ENCODE assay signal across 3 cellular contexts in the genomic region with DNA sequence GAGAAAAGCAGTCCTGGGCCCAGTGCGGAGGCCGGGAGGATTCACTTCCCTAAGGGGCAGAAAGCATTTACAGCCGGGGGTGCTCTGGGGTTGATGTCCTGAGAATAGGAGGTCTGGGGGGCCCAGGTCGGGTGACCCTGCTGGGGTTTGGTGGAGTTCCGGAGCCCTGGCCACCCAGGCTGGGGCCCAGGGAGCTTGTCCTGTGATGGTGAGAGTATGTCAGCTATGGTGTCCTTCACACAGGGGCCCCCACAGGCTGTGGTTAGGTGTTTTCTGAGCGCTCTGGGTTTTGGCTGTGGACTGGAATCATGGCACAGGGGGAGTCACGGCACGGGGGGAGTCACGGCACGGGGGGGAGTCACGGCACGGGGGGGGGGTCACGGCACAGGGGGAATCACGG.
TF ChIP-seq lines count a peak whose summit lies in the region.

No MANE protein-coding gene starts in this region.

TF ChIP-seq in SK-N-SH, 30 proteins besides CTCF, POLR2A, EP300 and RAD21:
- TF ChIP-seq, protein P1, sequence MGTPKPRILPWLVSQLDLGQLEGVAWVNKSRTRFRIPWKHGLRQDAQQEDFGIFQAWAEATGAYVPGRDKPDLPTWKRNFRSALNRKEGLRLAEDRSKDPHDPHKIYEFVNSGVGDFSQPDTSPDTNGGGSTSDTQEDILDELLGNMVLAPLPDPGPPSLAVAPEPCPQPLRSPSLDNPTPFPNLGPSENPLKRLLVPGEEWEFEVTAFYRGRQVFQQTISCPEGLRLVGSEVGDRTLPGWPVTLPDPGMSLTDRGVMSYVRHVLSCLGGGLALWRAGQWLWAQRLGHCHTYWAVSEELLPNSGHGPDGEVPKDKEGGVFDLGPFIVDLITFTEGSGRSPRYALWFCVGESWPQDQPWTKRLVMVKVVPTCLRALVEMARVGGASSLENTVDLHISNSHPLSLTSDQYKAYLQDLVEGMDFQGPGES (IDR thresholded peaks at IDR 0.05; ENCODE audit: low read depth, low read length), result no peak
- TF ChIP-seq RFX5 (IDR thresholded peaks at IDR 0.05; ENCODE audit: low read length) (no peak), YY1 (IDR thresholded peaks at IDR 0.05; ENCODE audit: low read depth) (no peak), JUND (IDR thresholded peaks at IDR 0.05) (no peak), POLR2AphosphoS5 (IDR thresholded peaks at IDR 0.05; ENCODE audit: low read depth, low read length) (no peak), RCOR1 (IDR thresholded peaks at IDR 0.05; ENCODE audit: low read length) (no peak)

TF ChIP-seq in SK-N-SH treated with all-trans-retinoic acid at 6 μM for 48 hours, 23 proteins besides CTCF, POLR2A, EP300 and RAD21 (continued from another document):
- TF ChIP-seq, protein P2, sequence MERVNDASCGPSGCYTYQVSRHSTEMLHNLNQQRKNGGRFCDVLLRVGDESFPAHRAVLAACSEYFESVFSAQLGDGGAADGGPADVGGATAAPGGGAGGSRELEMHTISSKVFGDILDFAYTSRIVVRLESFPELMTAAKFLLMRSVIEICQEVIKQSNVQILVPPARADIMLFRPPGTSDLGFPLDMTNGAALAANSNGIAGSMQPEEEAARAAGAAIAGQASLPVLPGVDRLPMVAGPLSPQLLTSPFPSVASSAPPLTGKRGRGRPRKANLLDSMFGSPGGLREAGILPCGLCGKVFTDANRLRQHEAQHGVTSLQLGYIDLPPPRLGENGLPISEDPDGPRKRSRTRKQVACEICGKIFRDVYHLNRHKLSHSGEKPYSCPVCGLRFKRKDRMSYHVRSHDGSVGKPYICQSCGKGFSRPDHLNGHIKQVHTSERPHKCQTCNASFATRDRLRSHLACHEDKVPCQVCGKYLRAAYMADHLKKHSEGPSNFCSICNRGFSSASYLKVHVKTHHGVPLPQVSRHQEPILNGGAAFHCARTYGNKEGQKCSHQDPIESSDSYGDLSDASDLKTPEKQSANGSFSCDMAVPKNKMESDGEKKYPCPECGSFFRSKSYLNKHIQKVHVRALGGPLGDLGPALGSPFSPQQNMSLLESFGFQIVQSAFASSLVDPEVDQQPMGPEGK (CRISPR knock-in tag; IDR thresholded peaks at IDR 0.05; ENCODE audit: borderline replicate concordance), result no peak
- TF ChIP-seq TOX (CRISPR knock-in tag; IDR thresholded peaks at IDR 0.05; ENCODE audit: borderline replicate concordance), result no peak
- no peak for TF ChIP-seq ARNTL (CRISPR knock-in tag; IDR thresholded peaks at IDR 0.05; ENCODE audit: borderline replicate concordance, low read depth)
- no peak for TF ChIP-seq ZC3H10 (CRISPR knock-in tag; IDR thresholded peaks at IDR 0.05)
- TF ChIP-seq, protein P3, sequence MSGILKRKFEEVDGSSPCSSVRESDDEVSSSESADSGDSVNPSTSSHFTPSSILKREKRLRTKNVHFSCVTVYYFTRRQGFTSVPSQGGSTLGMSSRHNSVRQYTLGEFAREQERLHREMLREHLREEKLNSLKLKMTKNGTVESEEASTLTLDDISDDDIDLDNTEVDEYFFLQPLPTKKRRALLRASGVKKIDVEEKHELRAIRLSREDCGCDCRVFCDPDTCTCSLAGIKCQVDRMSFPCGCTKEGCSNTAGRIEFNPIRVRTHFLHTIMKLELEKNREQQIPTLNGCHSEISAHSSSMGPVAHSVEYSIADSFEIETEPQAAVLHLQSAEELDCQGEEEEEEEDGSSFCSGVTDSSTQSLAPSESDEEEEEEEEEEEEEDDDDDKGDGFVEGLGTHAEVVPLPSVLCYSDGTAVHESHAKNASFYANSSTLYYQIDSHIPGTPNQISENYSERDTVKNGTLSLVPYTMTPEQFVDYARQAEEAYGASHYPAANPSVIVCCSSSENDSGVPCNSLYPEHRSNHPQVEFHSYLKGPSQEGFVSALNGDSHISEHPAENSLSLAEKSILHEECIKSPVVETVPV (CRISPR knock-in tag; IDR thresholded peaks at IDR 0.05), result no peak
- TF ChIP-seq PPARA (CRISPR knock-in tag; IDR thresholded peaks at IDR 0.05; ENCODE audit: borderline replicate concordance), result no peak
- TF ChIP-seq SNAI2 (CRISPR knock-in tag; IDR thresholded peaks at IDR 0.05), result no peak

TF ChIP-seq in GM23338, 12 proteins besides CTCF, POLR2A, EP300 and RAD21:
- TF ChIP-seq, protein P4, sequence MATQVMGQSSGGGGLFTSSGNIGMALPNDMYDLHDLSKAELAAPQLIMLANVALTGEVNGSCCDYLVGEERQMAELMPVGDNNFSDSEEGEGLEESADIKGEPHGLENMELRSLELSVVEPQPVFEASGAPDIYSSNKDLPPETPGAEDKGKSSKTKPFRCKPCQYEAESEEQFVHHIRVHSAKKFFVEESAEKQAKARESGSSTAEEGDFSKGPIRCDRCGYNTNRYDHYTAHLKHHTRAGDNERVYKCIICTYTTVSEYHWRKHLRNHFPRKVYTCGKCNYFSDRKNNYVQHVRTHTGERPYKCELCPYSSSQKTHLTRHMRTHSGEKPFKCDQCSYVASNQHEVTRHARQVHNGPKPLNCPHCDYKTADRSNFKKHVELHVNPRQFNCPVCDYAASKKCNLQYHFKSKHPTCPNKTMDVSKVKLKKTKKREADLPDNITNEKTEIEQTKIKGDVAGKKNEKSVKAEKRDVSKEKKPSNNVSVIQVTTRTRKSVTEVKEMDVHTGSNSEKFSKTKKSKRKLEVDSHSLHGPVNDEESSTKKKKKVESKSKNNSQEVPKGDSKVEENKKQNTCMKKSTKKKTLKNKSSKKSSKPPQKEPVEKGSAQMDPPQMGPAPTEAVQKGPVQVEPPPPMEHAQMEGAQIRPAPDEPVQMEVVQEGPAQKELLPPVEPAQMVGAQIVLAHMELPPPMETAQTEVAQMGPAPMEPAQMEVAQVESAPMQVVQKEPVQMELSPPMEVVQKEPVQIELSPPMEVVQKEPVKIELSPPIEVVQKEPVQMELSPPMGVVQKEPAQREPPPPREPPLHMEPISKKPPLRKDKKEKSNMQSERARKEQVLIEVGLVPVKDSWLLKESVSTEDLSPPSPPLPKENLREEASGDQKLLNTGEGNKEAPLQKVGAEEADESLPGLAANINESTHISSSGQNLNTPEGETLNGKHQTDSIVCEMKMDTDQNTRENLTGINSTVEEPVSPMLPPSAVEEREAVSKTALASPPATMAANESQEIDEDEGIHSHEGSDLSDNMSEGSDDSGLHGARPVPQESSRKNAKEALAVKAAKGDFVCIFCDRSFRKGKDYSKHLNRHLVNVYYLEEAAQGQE (IDR thresholded peaks at IDR 0.05; ENCODE audit: unreplicated experiment), result no peak
- TF ChIP-seq ZNF331 (CRISPR knock-in tag; IDR thresholded peaks at IDR 0.05; ENCODE audit: low read depth) (no peak), EZH2 (IDR thresholded peaks at IDR 0.05; ENCODE audit: low read depth, unreplicated experiment) (no peak), ZNF114 (CRISPR knock-in tag; IDR thresholded peaks at IDR 0.05) (no peak), EZH2phosphoT487 (IDR thresholded peaks at IDR 0.05; ENCODE audit: unreplicated experiment) (no peak), JUNB (IDR thresholded peaks at IDR 0.05; ENCODE audit: unreplicated experiment) (no peak), CREB1 (CRISPR knock-in tag; IDR thresholded peaks at IDR 0.05; ENCODE audit: low read depth) (no peak)
- TF ChIP-seq, protein P5, sequence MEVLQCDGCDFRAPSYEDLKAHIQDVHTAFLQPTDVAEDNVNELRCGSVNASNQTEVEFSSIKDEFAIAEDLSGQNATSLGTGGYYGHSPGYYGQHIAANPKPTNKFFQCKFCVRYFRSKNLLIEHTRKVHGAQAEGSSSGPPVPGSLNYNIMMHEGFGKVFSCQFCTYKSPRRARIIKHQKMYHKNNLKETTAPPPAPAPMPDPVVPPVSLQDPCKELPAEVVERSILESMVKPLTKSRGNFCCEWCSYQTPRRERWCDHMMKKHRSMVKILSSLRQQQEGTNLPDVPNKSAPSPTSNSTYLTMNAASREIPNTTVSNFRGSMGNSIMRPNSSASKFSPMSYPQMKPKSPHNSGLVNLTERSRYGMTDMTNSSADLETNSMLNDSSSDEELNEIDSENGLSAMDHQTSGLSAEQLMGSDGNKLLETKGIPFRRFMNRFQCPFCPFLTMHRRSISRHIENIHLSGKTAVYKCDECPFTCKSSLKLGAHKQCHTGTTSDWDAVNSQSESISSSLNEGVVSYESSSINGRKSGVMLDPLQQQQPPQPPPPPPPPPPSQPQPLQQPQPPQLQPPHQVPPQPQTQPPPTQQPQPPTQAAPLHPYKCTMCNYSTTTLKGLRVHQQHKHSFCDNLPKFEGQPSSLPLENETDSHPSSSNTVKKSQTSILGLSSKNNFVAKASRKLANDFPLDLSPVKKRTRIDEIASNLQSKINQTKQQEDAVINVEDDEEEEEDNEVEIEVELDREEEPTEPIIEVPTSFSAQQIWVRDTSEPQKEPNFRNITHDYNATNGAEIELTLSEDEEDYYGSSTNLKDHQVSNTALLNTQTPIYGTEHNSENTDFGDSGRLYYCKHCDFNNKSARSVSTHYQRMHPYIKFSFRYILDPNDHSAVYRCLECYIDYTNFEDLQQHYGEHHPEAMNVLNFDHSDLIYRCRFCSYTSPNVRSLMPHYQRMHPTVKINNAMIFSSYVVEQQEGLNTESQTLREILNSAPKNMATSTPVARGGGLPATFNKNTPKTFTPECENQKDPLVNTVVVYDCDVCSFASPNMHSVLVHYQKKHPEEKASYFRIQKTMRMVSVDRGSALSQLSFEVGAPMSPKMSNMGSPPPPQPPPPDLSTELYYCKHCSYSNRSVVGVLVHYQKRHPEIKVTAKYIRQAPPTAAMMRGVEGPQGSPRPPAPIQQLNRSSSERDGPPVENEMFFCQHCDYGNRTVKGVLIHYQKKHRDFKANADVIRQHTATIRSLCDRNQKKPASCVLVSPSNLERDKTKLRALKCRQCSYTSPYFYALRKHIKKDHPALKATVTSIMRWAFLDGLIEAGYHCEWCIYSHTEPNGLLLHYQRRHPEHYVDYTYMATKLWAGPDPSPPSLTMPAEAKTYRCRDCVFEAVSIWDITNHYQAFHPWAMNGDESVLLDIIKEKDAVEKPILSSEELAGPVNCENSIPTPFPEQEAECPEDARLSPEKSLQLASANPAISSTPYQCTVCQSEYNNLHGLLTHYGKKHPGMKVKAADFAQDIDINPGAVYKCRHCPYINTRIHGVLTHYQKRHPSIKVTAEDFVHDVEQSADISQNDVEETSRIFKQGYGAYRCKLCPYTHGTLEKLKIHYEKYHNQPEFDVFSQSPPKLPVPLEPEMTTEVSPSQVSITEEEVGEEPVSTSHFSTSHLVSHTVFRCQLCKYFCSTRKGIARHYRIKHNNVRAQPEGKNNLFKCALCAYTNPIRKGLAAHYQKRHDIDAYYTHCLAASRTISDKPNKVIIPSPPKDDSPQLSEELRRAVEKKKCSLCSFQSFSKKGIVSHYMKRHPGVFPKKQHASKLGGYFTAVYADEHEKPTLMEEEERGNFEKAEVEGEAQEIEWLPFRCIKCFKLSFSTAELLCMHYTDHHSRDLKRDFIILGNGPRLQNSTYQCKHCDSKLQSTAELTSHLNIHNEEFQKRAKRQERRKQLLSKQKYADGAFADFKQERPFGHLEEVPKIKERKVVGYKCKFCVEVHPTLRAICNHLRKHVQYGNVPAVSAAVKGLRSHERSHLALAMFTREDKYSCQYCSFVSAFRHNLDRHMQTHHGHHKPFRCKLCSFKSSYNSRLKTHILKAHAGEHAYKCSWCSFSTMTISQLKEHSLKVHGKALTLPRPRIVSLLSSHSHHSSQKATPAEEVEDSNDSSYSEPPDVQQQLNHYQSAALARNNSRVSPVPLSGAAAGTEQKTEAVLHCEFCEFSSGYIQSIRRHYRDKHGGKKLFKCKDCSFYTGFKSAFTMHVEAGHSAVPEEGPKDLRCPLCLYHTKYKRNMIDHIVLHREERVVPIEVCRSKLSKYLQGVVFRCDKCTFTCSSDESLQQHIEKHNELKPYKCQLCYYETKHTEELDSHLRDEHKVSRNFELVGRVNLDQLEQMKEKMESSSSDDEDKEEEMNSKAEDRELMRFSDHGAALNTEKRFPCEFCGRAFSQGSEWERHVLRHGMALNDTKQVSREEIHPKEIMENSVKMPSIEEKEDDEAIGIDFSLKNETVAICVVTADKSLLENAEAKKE (CRISPR knock-in tag; IDR thresholded peaks at IDR 0.05), result no peak
- TF ChIP-seq, protein P6, sequence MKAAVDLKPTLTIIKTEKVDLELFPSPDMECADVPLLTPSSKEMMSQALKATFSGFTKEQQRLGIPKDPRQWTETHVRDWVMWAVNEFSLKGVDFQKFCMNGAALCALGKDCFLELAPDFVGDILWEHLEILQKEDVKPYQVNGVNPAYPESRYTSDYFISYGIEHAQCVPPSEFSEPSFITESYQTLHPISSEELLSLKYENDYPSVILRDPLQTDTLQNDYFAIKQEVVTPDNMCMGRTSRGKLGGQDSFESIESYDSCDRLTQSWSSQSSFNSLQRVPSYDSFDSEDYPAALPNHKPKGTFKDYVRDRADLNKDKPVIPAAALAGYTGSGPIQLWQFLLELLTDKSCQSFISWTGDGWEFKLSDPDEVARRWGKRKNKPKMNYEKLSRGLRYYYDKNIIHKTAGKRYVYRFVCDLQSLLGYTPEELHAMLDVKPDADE (IDR thresholded peaks at IDR 0.05), result no peak
